1 cellular context compared by ENCODE assay signal in genomic region chr3:106421928-106422327, GRCh38.
TF ChIP-seq lines count a peak whose summit lies in the region.

No MANE protein-coding gene starts in this region.

TF ChIP-seq in IMR-90, 13 proteins besides CTCF, POLR2A, EP300 and RAD21:
- TF ChIP-seq RCOR1 (IDR thresholded peaks at IDR 0.05; ENCODE audit: insufficient replicate concordance, low read length) (no peak), MAZ (IDR thresholded peaks at IDR 0.05; ENCODE audit: borderline replicate concordance, low read depth, low read length) (no peak), NFE2L2 (IDR thresholded peaks at IDR 0.05; ENCODE audit: low read depth, low read length) (no peak), BHLHE40 (IDR thresholded peaks at IDR 0.05; ENCODE audit: low read depth, low read length) (no peak), RFX5 (IDR thresholded peaks at IDR 0.05; ENCODE audit: low read depth, low read length) (no peak), CHD1 (IDR thresholded peaks at IDR 0.05; ENCODE audit: low read depth, low read length) (no peak), MAFK (IDR thresholded peaks at IDR 0.05; ENCODE audit: low read depth, low read length) (no peak), FOS (IDR thresholded peaks at IDR 0.05; ENCODE audit: low read depth, low read length) (no peak), USF2 (IDR thresholded peaks at IDR 0.05; ENCODE audit: low read depth, low read length) (no peak), SMC3 (IDR thresholded peaks at IDR 0.05; ENCODE audit: low read depth, low read length) (no peak), CEBPB (IDR thresholded peaks at IDR 0.05; ENCODE audit: low read depth, low read length) (no peak)
